1 cellular context compared by ENCODE assay signal in genomic region chr19:10812196-10812595, GRCh38.
TF ChIP-seq lines count a peak whose summit lies in the region.

No MANE protein-coding gene starts in this region.

TF ChIP-seq in K562, 482 proteins besides CTCF, POLR2A, EP300 and RAD21:
- TF ChIP-seq JUN (IDR thresholded peaks at IDR 0.05; ENCODE audit: borderline replicate concordance, low read depth, low read length) (no peak), JUN (CRISPR knock-in tag; IDR thresholded peaks at IDR 0.05; ENCODE audit: borderline replicate concordance) (no peak), NONO (IDR thresholded peaks at IDR 0.05; ENCODE audit: low read depth in 2 of 2, low read length in 1 of 2) (no peak), CXXC5 (CRISPR knock-in tag; IDR thresholded peaks at IDR 0.05) (0 out of 2 replicates have a peak, but pooled peaks have one; percentile 6), C11orf30 (IDR thresholded peaks at IDR 0.05; ENCODE audit: low read depth) (peak; percentile 56), CEBPG (CRISPR knock-in tag; IDR thresholded peaks at IDR 0.05) (0 out of 2 replicates have a peak, but pooled peaks have one; percentile 3), CEBPG (tag; conservative IDR thresholded peaks at IDR 0.05 in 1 of 2, IDR thresholded peaks at IDR 0.05 in 1 of 2) (no peak), KLF6 (CRISPR knock-in tag; IDR thresholded peaks at IDR 0.05; ENCODE audit: borderline replicate concordance) (no peak), KLF1 (tag; IDR thresholded peaks at IDR 0.05) (no peak), SNIP1 (IDR thresholded peaks at IDR 0.05; ENCODE audit: low read depth) (no peak), PKNOX1 (IDR thresholded peaks at IDR 0.05) (peak; percentile 62; the same call in 1 of the 2 replicates), PHB (CRISPR knock-in tag; IDR thresholded peaks at IDR 0.05) (no peak), GTF2A2 (tag; IDR thresholded peaks at IDR 0.05) (no peak), POLR2G (IDR thresholded peaks at IDR 0.05; ENCODE audit: low read depth, low read length) (peak; percentile 20; the same call in 1 of the 2 replicates), NFE2 (IDR thresholded peaks at IDR 0.05; ENCODE audit: low read depth) (peak; percentile 70), MAFG (tag; conservative IDR thresholded peaks at IDR 0.05) (0 out of 2 replicates have a peak, but pooled peaks have one; percentile 23), ZNF316 (IDR thresholded peaks at IDR 0.05) (peak; percentile 25; the same call in 1 of the 2 replicates)
TF ChIP-seq in K562: peak in this region for 8.
